In the genomic region with DNA sequence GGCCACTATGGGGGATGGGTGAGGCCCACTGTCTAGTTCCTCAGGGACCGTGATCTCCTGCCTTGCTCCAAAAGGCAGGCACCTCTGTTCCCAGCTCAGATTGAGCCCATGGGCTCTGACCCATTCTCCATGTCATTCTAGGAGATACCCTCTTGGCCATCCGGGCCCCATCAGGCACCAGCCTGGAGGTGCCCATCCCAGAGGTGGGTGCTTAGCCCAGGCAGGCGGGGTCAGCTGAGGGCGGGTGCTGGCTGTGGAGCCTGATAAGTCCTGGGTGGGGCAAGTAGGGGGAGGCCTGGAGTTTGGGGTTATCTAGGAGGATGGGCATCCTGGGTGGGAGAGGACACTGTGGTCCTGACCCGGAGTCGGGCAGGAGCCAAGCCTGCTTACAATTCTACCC, we compare ENCODE assay signal across 12 cellular contexts. TPM values are rescaled to one million over a fixed set of nuclear protein-coding genes. Genes with fewer than 3 reads are reported as not detected.
DNase-seq lines count a peak whose midpoint lies in the region; ATAC-seq and TF ChIP-seq lines count a peak whose summit lies in the region.
"Had no signal": no experiment of that assay in that cellular context is flagged by ENCODE, and none has a peak within 500 bp of the region (broad histone marks: within the 10 kb centered on the region; RNA-seq: fewer than 3 reads in every experiment).

No MANE protein-coding gene starts in this region.

- H3K36me3 ChIP-seq in neural progenitor cell: no peaks in the 10 kb centered on the region

- H3K4me1 ChIP-seq in neural progenitor cell: peaks cover 14% of the 10 kb centered on the region

- peak overlapping the region; percentile 93 for H3K4me3 Mint-ChIP-seq in activated CD4-positive, alpha-beta T cell treated with anti-CD3 and anti-CD28 coated beads, Interleukin-2, amount 10 ng/mL, durations not matched to agents 7 days and 5 days
- H3K4me3 Mint-ChIP-seq in neural progenitor cell: peak overlapping the region; percentile 92

- H3K4me3 ChIP-seq in neural progenitor cell: no peak overlapping the region
- H3K4me3 ChIP-seq: prostate gland, testis had no signal

- H3K27ac Mint-ChIP-seq in activated CD4-positive, alpha-beta T cell treated with anti-CD3 and anti-CD28 coated beads, Interleukin-2, amount 10 ng/mL, durations not matched to agents 7 days and 5 days: peak overlapping the region; percentile 85
- H3K27ac Mint-ChIP-seq in activated naive CD4-positive, alpha-beta T cell treated with anti-CD3 and anti-CD28 coated beads, Interleukin-2, amount 50 U/mL, for 72 hours: peak overlapping the region; percentile 90 to 92
- H3K27ac Mint-ChIP-seq in neural progenitor cell: no peak overlapping the region

- TF ChIP-seq CTCF in neural progenitor cell (IDR thresholded peaks at IDR 0.05): no peak

- peaks cover 24% of the 10 kb centered on the region for H3K79me2 ChIP-seq in neural progenitor cell (ENCODE audit: low read depth)

- H3K9me3 Mint-ChIP-seq in activated CD4-positive, alpha-beta T cell treated with anti-CD3 and anti-CD28 coated beads, Interleukin-2, amount 10 ng/mL, durations not matched to agents 7 days and 5 days: no peaks in the 10 kb centered on the region
- H3K9me3 Mint-ChIP-seq in activated naive CD4-positive, alpha-beta T cell treated with anti-CD3 and anti-CD28 coated beads, Interleukin-2, amount 50 U/mL, for 72 hours: no peaks in the 10 kb centered on the region
- H3K9me3 Mint-ChIP-seq in neural progenitor cell: no peaks in the 10 kb centered on the region

- H3K9ac ChIP-seq in neural progenitor cell: no peak overlapping the region

- peaks cover 49% of the 10 kb centered on the region for H3K4me1 Mint-ChIP-seq in activated CD4-positive, alpha-beta T cell treated with anti-CD3 and anti-CD28 coated beads, Interleukin-2, amount 10 ng/mL, durations not matched to agents 7 days and 5 days
- peaks cover 22% of the 10 kb centered on the region for H3K4me1 Mint-ChIP-seq in neural progenitor cell

- no peaks in the 10 kb centered on the region for H3K27me3 ChIP-seq in neural progenitor cell
- H3K27me3 ChIP-seq: testis had no signal

- CTCF ChIA-PET in activated CD4-positive, alpha-beta T cell treated with anti-CD3 and anti-CD28 coated beads, Interleukin-2, amount 10 ng/mL, durations not matched to agents 7 days and 5 days (lab: Charles Lee): interaction anchor here (0.7 to 2.0 kb wide), 8 partner anchors 8 to 299 kb away, joined by 3 to 6 read pairs (median 4); no protein-coding TSS in a partner anchor

- H3K27me3 Mint-ChIP-seq in activated CD4-positive, alpha-beta T cell treated with anti-CD3 and anti-CD28 coated beads, Interleukin-2, amount 10 ng/mL, durations not matched to agents 7 days and 5 days: no peaks in the 10 kb centered on the region
- peaks cover 5% of the 10 kb centered on the region for H3K27me3 Mint-ChIP-seq in neural progenitor cell (ENCODE audit: insufficient read depth, low read depth)

- no peak overlapping the region for H2AFZ ChIP-seq in neural progenitor cell (replicated peaks)

- no peak for ATAC-seq in activated naive CD4-positive, alpha-beta T cell treated with anti-CD3 and anti-CD28 coated beads, Interleukin-2, amount 50 U/mL, for 72 hours
- ATAC-seq in HG02763 (IDR thresholded peaks at IDR 0.05; ENCODE audit: unreplicated experiment): no peak
- no peak for ATAC-seq in GM21515 (IDR thresholded peaks at IDR 0.05; ENCODE audit: unreplicated experiment)

- H3K27ac ChIP-seq in neural progenitor cell: no peak overlapping the region
- H3K27ac ChIP-seq: testis had no signal

- H3K9me3 ChIP-seq in neural progenitor cell (ENCODE audit: low read depth): no peaks in the 10 kb centered on the region
- H3K9me3 ChIP-seq: prostate gland, testis had no signal

- H4K20me1 ChIP-seq in neural progenitor cell (ENCODE audit: low read depth): peaks cover 43% of the 10 kb centered on the region

- H3F3A ChIP-seq in neural progenitor cell (ENCODE audit: low read depth): peaks cover 20% of the 10 kb centered on the region

- peaks cover 46% of the 10 kb centered on the region for H3K36me3 Mint-ChIP-seq in activated CD4-positive, alpha-beta T cell treated with anti-CD3 and anti-CD28 coated beads, Interleukin-2, amount 10 ng/mL, durations not matched to agents 7 days and 5 days (ENCODE audit: low read depth)
- peaks cover 25 to 44% of the 10 kb centered on the region in 2 donors for H3K36me3 Mint-ChIP-seq in activated naive CD4-positive, alpha-beta T cell treated with anti-CD3 and anti-CD28 coated beads, Interleukin-2, amount 50 U/mL, for 72 hours
- peaks cover 16% of the 10 kb centered on the region for H3K36me3 Mint-ChIP-seq in neural progenitor cell

- POLR2A ChIA-PET in activated CD4-positive, alpha-beta T cell treated with anti-CD3 and anti-CD28 coated beads, Interleukin-2, amount 10 ng/mL, durations not matched to agents 7 days and 5 days (lab: Charles Lee): no interaction called here

- DNase-seq in activated CD4-positive, alpha-beta T cell treated with anti-CD3 and anti-CD28 coated beads, Interleukin-2, amount 10 ng/mL, durations not matched to agents 7 days and 5 days: no peak
- no peak for DNase-seq in activated CD4-positive, alpha-beta T cell treated with anti-CD3 and anti-CD28 coated beads, Interleukin-2, amount 50 U/mL, for 4 hours
- no peak for DNase-seq in activated naive CD4-positive, alpha-beta T cell treated with anti-CD3 and anti-CD28 coated beads, Interleukin-2, amount 50 U/mL, for 72 hours (ENCODE audit: low spot score in 2 of 2)
- DNase-seq in neural progenitor cell (ENCODE audit: low spot score): no peak
- DNase-seq: activated effector memory CD4-positive, alpha-beta T cell treated with anti-CD3 and anti-CD28 coated beads, Interleukin-2, amount 50 U/mL, for 16 hours; dermis blood vessel endothelial cell; NCI-H1694; stimulated activated CD4-positive, alpha-beta T cell treated with anti-CD3 and anti-CD28 coated beads, Interleukin-4, amount 100 ng/mL, for 4 hours; testis had no signal

- H3K4me2 ChIP-seq in neural progenitor cell: no peak overlapping the region

RNA-seq across cellular contexts. Expression of a gene that starts 2.3 kb away (rescaled TPM):
- 100 to 1,000 TPM; 114 to 120 TPM for total RNA-seq in activated CD4-positive, alpha-beta T cell treated with anti-CD3 and anti-CD28 coated beads, Interleukin-2, amount 10 ng/mL, durations not matched to agents 7 days and 5 days
- 100 to 1,000 TPM in 1 of 2 donors, 10 to 100 TPM in 1; 71.7 to 104 TPM for total RNA-seq in activated naive CD4-positive, alpha-beta T cell treated with anti-CD3 and anti-CD28 coated beads, Interleukin-2, amount 50 U/mL, for 72 hours
- 35.3 and 101 TPM in 2 replicates for total RNA-seq in neural progenitor cell (ENCODE audit: low replicate concordance)

RNA-seq across cellular contexts. Expression of a gene that starts 4.3 kb away (rescaled TPM):
- total RNA-seq in activated CD4-positive, alpha-beta T cell treated with anti-CD3 and anti-CD28 coated beads, Interleukin-2, amount 10 ng/mL, durations not matched to agents 7 days and 5 days: not detected
- under 1 TPM in 1 of 2 donors, not detected in 1; 0.36 TPM for total RNA-seq in activated naive CD4-positive, alpha-beta T cell treated with anti-CD3 and anti-CD28 coated beads, Interleukin-2, amount 50 U/mL, for 72 hours
- total RNA-seq in neural progenitor cell (ENCODE audit: low replicate concordance): not detected in 2 replicates

RNA-seq across cellular contexts. Expression of a gene that starts 4.7 kb away (rescaled TPM):
- total RNA-seq in activated CD4-positive, alpha-beta T cell treated with anti-CD3 and anti-CD28 coated beads, Interleukin-2, amount 10 ng/mL, durations not matched to agents 7 days and 5 days: 1 to 10 TPM; 6.2 to 6.3 TPM
- 1 to 10 TPM; 4.0 to 7.0 TPM for total RNA-seq in activated naive CD4-positive, alpha-beta T cell treated with anti-CD3 and anti-CD28 coated beads, Interleukin-2, amount 50 U/mL, for 72 hours
- 1.9 TPM in 1 of 2 replicates, not detected in the other for total RNA-seq in neural progenitor cell (ENCODE audit: low replicate concordance)

RNA-seq across cellular contexts. Expression of a gene that starts 10.5 kb away (rescaled TPM):
- total RNA-seq in activated CD4-positive, alpha-beta T cell treated with anti-CD3 and anti-CD28 coated beads, Interleukin-2, amount 10 ng/mL, durations not matched to agents 7 days and 5 days: 10 to 100 TPM; 47.5 to 51.4 TPM
- 10 to 100 TPM; 26.3 to 63.5 TPM for total RNA-seq in activated naive CD4-positive, alpha-beta T cell treated with anti-CD3 and anti-CD28 coated beads, Interleukin-2, amount 50 U/mL, for 72 hours
- 15.7 and 50.9 TPM in 2 replicates for total RNA-seq in neural progenitor cell (ENCODE audit: low replicate concordance)

RNA-seq across cellular contexts. Expression of a gene that starts 23.9 kb away (rescaled TPM):
- total RNA-seq in activated CD4-positive, alpha-beta T cell treated with anti-CD3 and anti-CD28 coated beads, Interleukin-2, amount 10 ng/mL, durations not matched to agents 7 days and 5 days: 10 to 100 TPM in 1 of 2 experiments, 1 to 10 TPM in 1; 8.9 to 13.3 TPM
- total RNA-seq in activated naive CD4-positive, alpha-beta T cell treated with anti-CD3 and anti-CD28 coated beads, Interleukin-2, amount 50 U/mL, for 72 hours: 10 to 100 TPM in 1 of 2 donors, 1 to 10 TPM in 1; 9.2 to 43.4 TPM
- total RNA-seq in neural progenitor cell (ENCODE audit: low replicate concordance): 0.37 and 5.5 TPM in 2 replicates
